ENCODE assay signal across 22 cellular contexts in the genomic region with DNA sequence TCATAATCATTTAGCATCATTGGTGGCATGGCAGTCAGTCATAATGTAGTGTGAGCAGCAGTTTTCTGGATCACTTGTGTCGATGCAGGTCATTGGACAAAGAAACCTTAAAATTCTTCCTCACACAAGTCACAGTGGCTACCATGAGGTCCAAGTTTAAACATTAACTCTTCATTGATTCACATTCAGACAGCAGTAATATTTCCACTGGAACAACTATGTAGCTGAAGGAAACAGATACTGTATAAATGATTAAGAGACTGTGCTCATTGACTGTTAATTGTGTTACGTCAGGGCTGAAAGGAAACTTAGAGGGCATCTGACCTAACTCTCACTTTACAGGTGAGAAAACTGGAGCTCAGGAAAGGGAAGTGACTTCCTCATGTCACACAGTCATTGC.
"Had no signal": no experiment of that assay in that cellular context is flagged by ENCODE, and none has a peak within 500 bp of the region (broad histone marks: within the 10 kb centered on the region; RNA-seq: fewer than 3 reads in every experiment).

No MANE protein-coding gene starts in this region.

- H3K27ac ChIP-seq: Peyer's patch, SJSA1 had no signal

- H3K4me1 ChIP-seq: Peyer's patch, SJSA1 had no signal

- H3K27me3 ChIP-seq: MG63, Peyer's patch, SJSA1 had no signal

- H3K9me3 ChIP-seq: MG63, Peyer's patch, SJSA1 had no signal

- H3K36me3 ChIP-seq: MG63, Peyer's patch, SJSA1 had no signal

- ATAC-seq: activated T-helper 17 cell treated with anti-CD3 and anti-CD28 coated beads, Interleukin-2, amount 50 U/mL, for 72 hours; SK-N-SH treated with all-trans-retinoic acid at 6 μM for 48 hours; WTC11 had no signal

- DNase-seq: activated CD4-positive, alpha-beta T cell treated with anti-CD3 and anti-CD28 coated beads, Interleukin-2, amount 10 ng/mL, durations not matched to agents 24 days and 14 days; activated CD4-positive, alpha-beta T cell treated with anti-CD3 and anti-CD28 coated beads, Interleukin-2, amount 50 U/mL, for 48 hours; activated CD4-positive, CD25-positive, alpha-beta regulatory T cell treated with anti-CD3 and anti-CD28 coated beads, Interleukin-2, amount 50 U/mL, for 72 hours; activated gamma-delta T cell; activated naive CD4-positive, alpha-beta T cell treated with anti-CD3 and anti-CD28 coated beads for 36 hours; activated T-cell treated with anti-CD3 and anti-CD28 coated beads, Interleukin-2, amount 50 U/mL, for 48 hours; amygdala; MG63; NCI-H1105; NCI-H1436; NCI-H1694 treated with DMSO at 0.1 percent for 48 hours; NCI-H2029 treated with DMSO at 0.1 percent for 48 hours; NCI-H345; NCI-H510A; NCI-H69; NK-92 treated with Interleukin-12 subunit alpha and Interleukin-12 subunit beta, amount 100 ng/mL, for 24 hours; Peyer's patch; SHP77 had no signal

- H3K4me3 ChIP-seq: MG63, Peyer's patch, SJSA1 had no signal
